Comparison of ENCODE assay signal across 25 cellular contexts in genomic region chr7:46463170-46463569, GRCh38.
"Had no signal": no experiment of that assay in that cellular context is flagged by ENCODE, and none has a peak within 500 bp of the region (broad histone marks: within the 10 kb centered on the region; RNA-seq: fewer than 3 reads in every experiment).

No MANE protein-coding gene starts in this region.

- H3K36me3 ChIP-seq: colonic mucosa, esophagus squamous epithelium, gastrocnemius medialis, heart right ventricle, lower lobe of right lung had no signal

- ATAC-seq: effector memory CD8-positive, alpha-beta T cell; esophagus mucosa; gastrocnemius medialis; heart right ventricle; left cardiac atrium; lower lobe of right lung; mucosa of descending colon had no signal

- H3K4me1 ChIP-seq: colonic mucosa, esophagus squamous epithelium, gastrocnemius medialis, heart right ventricle, left ventricle myocardium inferior, lower lobe of right lung had no signal

- DNase-seq: colonic mucosa; cortex of kidney; effector CD8-positive, alpha-beta T cell; effector memory CD8-positive, alpha-beta T cell; endodermal cell; erythroblast; esophagus squamous epithelium; foreskin fibroblast; foreskin melanocyte; gastrocnemius medialis; glutamatergic neuron; head of caudate nucleus; heart right ventricle; hippocampal formation; left cardiac atrium; left ventricle myocardium inferior; lower lobe of right lung; mesenchymal stem cell; mucosa of descending colon; naive B cell had no signal

- H3K27ac ChIP-seq: colonic mucosa, epithelial cell of prostate, esophagus squamous epithelium, gastrocnemius medialis, heart right ventricle, left ventricle myocardium inferior, lower lobe of right lung had no signal

- FAIRE-seq: endometrium, islet of Langerhans, keratinocyte had no signal

- H3K4me3 ChIP-seq: colonic mucosa, esophagus squamous epithelium, gastrocnemius medialis, heart right ventricle, left ventricle myocardium inferior, lower lobe of right lung, mucosa of descending colon had no signal

- H3K27me3 ChIP-seq: colonic mucosa, esophagus squamous epithelium, gastrocnemius medialis, heart right ventricle had no signal
